1 cellular context compared by ENCODE assay signal in genomic region chr15:90883526-90883931, GRCh38.
TF ChIP-seq lines count a peak whose summit lies in the region.

No MANE protein-coding gene starts in this region.

TF ChIP-seq in H1, 55 proteins besides CTCF, POLR2A, EP300 and RAD21:
- TF ChIP-seq HDAC6 (IDR thresholded peaks at IDR 0.05; ENCODE audit: low read depth, low read length) (no peak), NRF1 (IDR thresholded peaks at IDR 0.05; ENCODE audit: low read depth, low read length) (no peak), BCL11A (IDR thresholded peaks at IDR 0.05; ENCODE audit: low read depth in 2 of 2, low read length in 2 of 2) (no peak), MAFK (IDR thresholded peaks at IDR 0.05; ENCODE audit: low read depth, low read length) (no peak), SUZ12 (IDR thresholded peaks at IDR 0.05; ENCODE audit: low read length) (no peak), TCF12 (IDR thresholded peaks at IDR 0.05; ENCODE audit: low read depth, low read length) (no peak), TBP (IDR thresholded peaks at IDR 0.05; ENCODE audit: low read depth, low read length) (no peak), KDM1A (IDR thresholded peaks at IDR 0.05; ENCODE audit: borderline replicate concordance, low read length) (no peak), YY1 (IDR thresholded peaks at IDR 0.05; ENCODE audit: low read depth, low read length) (no peak), POU5F1 (IDR thresholded peaks at IDR 0.05; ENCODE audit: low read depth, low read length) (no peak), RBBP5 (IDR thresholded peaks at IDR 0.05; ENCODE audit: borderline replicate concordance, low read depth, low read length) (no peak), CBX5 (IDR thresholded peaks at IDR 0.05; ENCODE audit: low read depth, low read length) (no peak), RNF2 (IDR thresholded peaks at IDR 0.05; ENCODE audit: borderline replicate concordance, low read depth, low read length, missing control alignments, poor library complexity, severe bottlenecking) (no peak)
